Comparison of ENCODE assay signal across 7 cellular contexts in the genomic region with DNA sequence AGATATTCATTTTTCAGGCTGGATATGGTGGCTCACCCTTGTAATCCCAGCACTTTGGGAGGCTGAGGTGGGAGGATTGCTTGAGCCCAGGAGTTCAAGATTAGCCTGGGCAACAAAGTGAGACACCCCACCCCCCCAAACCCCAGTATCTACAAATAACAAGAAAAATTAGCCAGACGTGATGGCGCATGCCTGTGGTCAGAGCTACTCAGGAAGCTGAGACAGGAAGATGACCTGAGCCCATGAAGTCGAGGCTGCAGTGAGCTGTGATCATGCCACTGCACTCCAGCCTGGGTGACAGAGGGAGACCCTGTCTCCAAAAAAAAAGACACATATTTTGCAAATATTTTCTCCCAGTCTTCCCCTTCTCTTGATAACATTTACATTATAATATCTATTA. TPM values are rescaled to one million over a fixed set of nuclear protein-coding genes. Genes with fewer than 3 reads are reported as not detected.
DNase-seq lines count a peak whose midpoint lies in the region; ATAC-seq and TF ChIP-seq lines count a peak whose summit lies in the region.
"Not testable (repeated sequence)": the region's sequence is repeated elsewhere in the genome, so short reads cannot be mapped to it uniquely, and the experiment has no call there.

No MANE protein-coding gene starts in this region.

- peak; percentile 17 for DNase-seq in NK-92 treated with Interleukin-12 subunit alpha and Interleukin-12 subunit beta, amount 100 ng/mL, for 24 hours (lab: John Stamatoyannopoulos, UW)
- DNase-seq in amniotic epithelial cell (ENCODE audit: low read depth) (peak; percentile 74), foreskin keratinocyte (peak in 1 of 2 donors; percentile 44)

- peak; percentile 67 for ATAC-seq in GM18502 (IDR thresholded peaks at IDR 0.05; ENCODE audit: poor library complexity, unreplicated experiment)
- ATAC-seq in GM19463 (IDR thresholded peaks at IDR 0.05; ENCODE audit: unreplicated experiment) = peak; percentile 62
- ATAC-seq in HG02678 (IDR thresholded peaks at IDR 0.05; ENCODE audit: unreplicated experiment) = peak; percentile 61
- ATAC-seq in HG03432 (IDR thresholded peaks at IDR 0.05; ENCODE audit: unreplicated experiment) = peak; percentile 73
- peak; percentile 45 for ATAC-seq in foreskin keratinocyte

- H3K27me3 ChIP-seq in foreskin keratinocyte = not testable (repeated sequence)

- not testable (repeated sequence) for H3K27ac ChIP-seq in foreskin keratinocyte

- TF ChIP-seq CTCF in foreskin keratinocyte (conservative IDR thresholded peaks at IDR 0.05) = not testable (repeated sequence)

- peaks cover 16% of the 10 kb centered on the region for H3K4me1 ChIP-seq in foreskin keratinocyte

RNA-seq across cellular contexts. Expression of a gene that starts 51.3 kb away (rescaled TPM):
- total RNA-seq in foreskin keratinocyte = 9.1 and 14.3 TPM in 2 replicates
- 15.2 and 18.4 TPM in 2 replicates for polyA plus RNA-seq in foreskin keratinocyte
